Comparison of ENCODE assay signal across 7 cellular contexts in the genomic region with DNA sequence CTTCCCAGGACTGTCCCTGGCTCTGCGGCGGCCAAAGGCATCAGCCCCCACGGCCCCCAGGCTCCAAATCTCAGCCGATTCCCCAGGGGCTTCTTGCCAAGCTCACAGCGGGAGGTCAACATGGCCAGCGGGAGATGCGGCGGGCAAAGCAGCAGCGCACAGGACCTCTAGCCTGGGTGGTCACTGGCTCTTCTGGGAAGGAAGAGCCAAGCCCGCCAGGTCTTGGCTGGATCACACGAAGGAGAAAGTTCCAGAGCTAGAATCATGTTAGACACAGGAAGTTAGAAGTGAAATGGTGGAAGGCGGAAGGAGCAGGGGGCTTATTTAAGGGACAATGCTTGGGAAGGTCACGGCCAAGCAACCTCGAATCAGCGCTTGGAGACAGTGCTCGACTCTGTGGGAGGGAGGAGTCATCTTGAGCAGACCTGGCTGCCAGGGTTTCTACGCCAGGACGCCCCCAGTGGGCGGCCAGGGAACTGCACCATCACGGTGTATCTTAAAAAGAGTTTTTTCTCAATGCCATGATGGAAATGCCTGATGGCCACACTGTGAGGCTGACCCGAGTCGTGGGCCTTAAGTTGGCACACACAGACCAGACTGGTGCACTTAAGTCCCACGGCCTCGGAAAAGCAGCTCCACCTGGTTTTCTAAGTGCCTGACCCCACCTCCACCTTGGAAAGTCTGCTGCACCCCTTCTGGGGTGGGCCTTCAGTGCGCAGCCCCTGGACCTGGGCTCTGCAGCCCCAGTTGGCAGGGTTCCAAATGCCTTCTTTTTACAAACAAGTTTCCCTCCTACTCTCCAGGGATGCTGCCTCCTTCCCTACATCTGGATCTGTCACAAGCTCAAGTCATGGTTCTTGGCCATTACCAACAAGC. TPM values are rescaled to one million over a fixed set of nuclear protein-coding genes. Genes with fewer than 3 reads are reported as not detected.
DNase-seq lines count a peak whose midpoint lies in the region; ATAC-seq, FAIRE-seq and TF ChIP-seq lines count a peak whose summit lies in the region.

No MANE protein-coding gene starts in this region.

- no peaks in the 10 kb centered on the region for H3K79me2 ChIP-seq in mammary epithelial cell (ENCODE audit: insufficient read depth, low read length)

- CTCF ChIA-PET in mammary epithelial cell (lab: Charles Lee; ENCODE audit: low non-redundant PET): no interaction called here

- H3K4me1 ChIP-seq in mammary epithelial cell (ENCODE audit: insufficient read depth, low read length) (peaks cover 8% of the 10 kb centered on the region), kidney (ENCODE audit: control insufficient read depth in 1 of 2, insufficient read depth in 1 of 2, low read depth in 1 of 2, low read length in 2 of 2) (peaks cover 0 to 3% of the 10 kb centered on the region in 2 donors)

- intact Hi-C loops in mammary epithelial cell (cut with micrococcal nuclease): loop anchor here (5.0 kb wide), 1 partner anchor 146 kb away; a partner anchor contains a TSS
- intact Hi-C loops in kidney (cut with DNase I): no loop called here

- no peak overlapping the region for H2AFZ ChIP-seq in mammary epithelial cell (ENCODE audit: low read depth, low read length)

- H4K20me1 ChIP-seq in mammary epithelial cell (ENCODE audit: insufficient read depth, low read length): no peaks in the 10 kb centered on the region

- FAIRE-seq in kidney (lab: Jason Lieb, UNC): no peak

- H3K4me2 ChIP-seq in mammary epithelial cell (ENCODE audit: insufficient read depth, low read depth, low read length): no peak overlapping the region

- H3K36me3 ChIP-seq in mammary epithelial cell (ENCODE audit: insufficient read depth, low read length) (peaks cover 10% of the 10 kb centered on the region), kidney (ENCODE audit: control insufficient read depth in 1 of 2, insufficient read depth in 2 of 2, low read length in 2 of 2) (peaks cover 7 to 14% of the 10 kb centered on the region in 2 donors)

- no TSS peak for BruUV-seq in mammary epithelial cell (replicated peaks; lab: Mats Ljungman, UMichigan)

- in situ Hi-C loops in mammary epithelial cell (cut with MboI; ENCODE audit: low sequenced_read_pairs in 2 of 2): loop anchor here in 1 of 2 donors (5.0 kb wide), 1 partner anchor 311 kb away; no protein-coding TSS in a partner anchor

- ATAC-seq in HG03045 (IDR thresholded peaks at IDR 0.05; ENCODE audit: unreplicated experiment): no peak

- DNase-seq in NCI-H1092 treated with DMSO at 0.1 percent for 48 hours (lab: John Stamatoyannopoulos, UW) (peak; percentile 40), mammary epithelial cell (peak; percentile 59), kidney (peak; percentile 84)
- DNase-seq in activated CD4-positive, CD25-positive, alpha-beta regulatory T cell treated with anti-CD3 and anti-CD28 coated beads, Interleukin-2, amount 50 U/mL, for 16 hours (ENCODE audit: low read depth, low spot score): peak; percentile 52
- DNase-seq in stimulated activated CD4-positive, alpha-beta T cell treated with anti-CD3 and anti-CD28 coated beads, Interleukin-2, amount 100 ng/mL, for 24 hours: peak; percentile 86

- H3K9ac ChIP-seq in mammary epithelial cell (ENCODE audit: insufficient read depth, low read length) (no peak overlapping the region), kidney (ENCODE audit: low read length in 2 of 2) (no peak overlapping the region)

- no peaks in the 10 kb centered on the region for H3K27me3 ChIP-seq in mammary epithelial cell (ENCODE audit: insufficient read depth, low read length)

- peak; percentile 98 for TF ChIP-seq CTCF in GM12872 (IDR thresholded peaks at IDR 0.05; ENCODE audit: insufficient read depth, low read depth, low read length)
- TF ChIP-seq CTCF in mammary epithelial cell (conservative IDR thresholded peaks at IDR 0.05 in 1 of 2, IDR thresholded peaks at IDR 0.05 in 1 of 2; ENCODE audit: extremely low read depth in 1 of 2, insufficient read depth in 1 of 2, low read depth in 1 of 2, low read length in 2 of 2): peak; percentile 89 to 90
- TF ChIP-seq CTCF in kidney (IDR thresholded peaks at IDR 0.05; ENCODE audit: borderline replicate concordance, extremely low read depth, insufficient read depth): peak; percentile 81

- no peaks in the 10 kb centered on the region for H3K9me3 ChIP-seq in mammary epithelial cell (replicated peaks; ENCODE audit: insufficient read depth, low read length)
- no peaks in the 10 kb centered on the region for H3K9me3 ChIP-seq in kidney (ENCODE audit: control insufficient read depth in 1 of 2, low read length in 2 of 2)

- H3K4me3 ChIP-seq in mammary epithelial cell (replicated peaks in 1 of 3; ENCODE audit: insufficient read depth in 1 of 3, low read depth in 2 of 3, low read length in 3 of 3) (no peak overlapping the region), kidney (ENCODE audit: low read length in 2 of 2) (no peak overlapping the region)

- H3K27ac ChIP-seq in mammary epithelial cell (ENCODE audit: insufficient read depth, low read depth, low read length) (no peak overlapping the region), kidney (ENCODE audit: low read depth in 2 of 2, low read length in 2 of 2) (no peak overlapping the region)

- dilution Hi-C loops in mammary epithelial cell (cut with HindIII; ENCODE audit: low sequenced_read_pairs): loop anchor here (5.0 kb wide), 1 partner anchor 84 kb away; no protein-coding TSS in a partner anchor

- 59% methylated on average over 25 of the region's 25 CpGs for WGBS in mammary epithelial cell (ENCODE audit: low coverage, missing lambda C conversion rate)

RNA-seq across cellular contexts. Expression of a gene that starts 29.3 kb away (rescaled TPM):
- total RNA-seq in mammary epithelial cell: 10 to 100 TPM; 17.7 to 19.7 TPM
- 16.6 TPM for polyA plus RNA-seq in mammary epithelial cell
- 10.5 TPM for polyA minus RNA-seq in mammary epithelial cell
- 12.2 TPM for total RNA-seq in kidney
- polyA plus RNA-seq in kidney (ENCODE audit: insufficient read depth, low read depth, low replicate concordance): 14.7 TPM

RNA-seq across cellular contexts. Expression of a gene that starts 29.5 kb away (rescaled TPM):
- total RNA-seq in mammary epithelial cell (10 to 100 TPM; 45.7 to 60.3 TPM), kidney (53.1 TPM)
- polyA plus RNA-seq in mammary epithelial cell (65.9 TPM), kidney (ENCODE audit: insufficient read depth, low read depth, low replicate concordance) (139 TPM)
- polyA minus RNA-seq in mammary epithelial cell: 43.9 TPM

RNA-seq across cellular contexts. Expression of a gene that starts 52.9 kb away (rescaled TPM):
- total RNA-seq in mammary epithelial cell (under 1 TPM; 0.50 to 0.59 TPM), kidney (6.2 TPM)
- polyA plus RNA-seq in mammary epithelial cell (0.16 TPM), kidney (ENCODE audit: insufficient read depth, low read depth, low replicate concordance) (108 TPM)
- not detected for polyA minus RNA-seq in mammary epithelial cell
